In genomic region chr20:41329435-41330342, GRCh38 we compare ENCODE assay signal across 8 cellular contexts. TPM values are rescaled to one million over a fixed set of nuclear protein-coding genes. Genes with fewer than 3 reads are reported as not detected.
DNase-seq lines count a peak whose midpoint lies in the region; ATAC-seq and TF ChIP-seq lines count a peak whose summit lies in the region.

No MANE protein-coding gene starts in this region.

- no peak for TF ChIP-seq CTCF in AG09309 (IDR thresholded peaks at IDR 0.05; ENCODE audit: control insufficient read depth, insufficient read depth, low read depth, low read length, missing control alignments)
- no peak for TF ChIP-seq CTCF in fibroblast of mammary gland (conservative IDR thresholded peaks at IDR 0.05; ENCODE audit: control insufficient read depth, insufficient read depth, low read depth, low read length)
- TF ChIP-seq CTCF in parathyroid adenoma (IDR thresholded peaks at IDR 0.05): no peak
- no peak for TF ChIP-seq CTCF in upper lobe of right lung (IDR thresholded peaks at IDR 0.05)

- H3K27me3 ChIP-seq in parathyroid adenoma (ENCODE audit: control insufficient read depth, insufficient read depth, low read length) (no peaks in the 10 kb centered on the region), upper lobe of right lung (no peaks in the 10 kb centered on the region)

- H3K4me3 ChIP-seq in AG09309 (ENCODE audit: control insufficient read depth, low read depth, low read length): peak overlapping the region; percentile 5
- H3K4me3 ChIP-seq in fibroblast of mammary gland (ENCODE audit: control insufficient read depth, low read depth, low read length): no peak overlapping the region
- no peak overlapping the region for H3K4me3 ChIP-seq in parathyroid adenoma (ENCODE audit: low read depth, low read length)
- H3K4me3 ChIP-seq in upper lobe of right lung: peak overlapping the region; percentile 1

- intact Hi-C loops in upper lobe of right lung (cut with DNase I): loop anchor here (10.0 kb wide), 2 partner anchors 85 to 195 kb away; partner anchors contain the start of gene PLCG1

- H3K36me3 ChIP-seq in parathyroid adenoma (ENCODE audit: control insufficient read depth, insufficient read depth, low read length) (no peaks in the 10 kb centered on the region), upper lobe of right lung (no peaks in the 10 kb centered on the region)

- no peaks in the 10 kb centered on the region for H3K27me3 Mint-ChIP-seq in activated T-cell treated with anti-CD3 and anti-CD28 coated beads, Interleukin-2, amount 50 U/mL, for 24 hours

- no peak overlapping the region for H3K4me3 Mint-ChIP-seq in activated T-cell treated with anti-CD3 and anti-CD28 coated beads, Interleukin-2, amount 50 U/mL, for 24 hours

- peak overlapping the region; percentile 31 for H2AFZ ChIP-seq in parathyroid adenoma

- H3K36me3 Mint-ChIP-seq in activated T-cell treated with anti-CD3 and anti-CD28 coated beads, Interleukin-2, amount 50 U/mL, for 24 hours (ENCODE audit: low read depth): no peaks in the 10 kb centered on the region

- H3K9me3 ChIP-seq in parathyroid adenoma (ENCODE audit: control insufficient read depth, low read length) (no peaks in the 10 kb centered on the region), upper lobe of right lung (no peaks in the 10 kb centered on the region)

- no peaks in the 10 kb centered on the region for H3K79me2 ChIP-seq in parathyroid adenoma

- peak; percentile 66 for ATAC-seq in GM21529 (IDR thresholded peaks at IDR 0.05; ENCODE audit: unreplicated experiment)
- peak; percentile 94 for ATAC-seq in upper lobe of right lung

- peaks cover 13% of the 10 kb centered on the region for H3K4me1 Mint-ChIP-seq in activated T-cell treated with anti-CD3 and anti-CD28 coated beads, Interleukin-2, amount 50 U/mL, for 24 hours (ENCODE audit: low read depth)

- H3K9ac ChIP-seq in parathyroid adenoma: no peak overlapping the region

- H3K4me1 ChIP-seq in parathyroid adenoma (no peaks in the 10 kb centered on the region), upper lobe of right lung (peaks cover 19% of the 10 kb centered on the region)

- peak; percentile 97 for DNase-seq in AG09309 (ENCODE audit: low read depth)
- peak; percentile 88 for DNase-seq in NOMO-1 treated with DMSO at 0.1 percent for 48 hours (lab: John Stamatoyannopoulos, UW; ENCODE audit: unreplicated experiment)
- DNase-seq in activated T-cell treated with anti-CD3 and anti-CD28 coated beads, Interleukin-2, amount 50 U/mL, for 24 hours: peak; percentile 71
- DNase-seq in fibroblast of mammary gland (ENCODE audit: low read depth): peak; percentile 99
- peak; percentile 75 for DNase-seq in upper lobe of right lung
- DNase-seq in NCI-H1048 (lab: John Stamatoyannopoulos, UW): no peak

- peak overlapping the region; percentile 29 for H3K4me2 ChIP-seq in parathyroid adenoma (ENCODE audit: low read length)

- peak overlapping the region; percentile 79 for H3K27ac Mint-ChIP-seq in activated T-cell treated with anti-CD3 and anti-CD28 coated beads, Interleukin-2, amount 50 U/mL, for 24 hours

- no peaks in the 10 kb centered on the region for H3K9me3 Mint-ChIP-seq in activated T-cell treated with anti-CD3 and anti-CD28 coated beads, Interleukin-2, amount 50 U/mL, for 24 hours

- H3K27ac ChIP-seq in parathyroid adenoma (peak overlapping the region; percentile 48), upper lobe of right lung (peak overlapping the region; percentile 78)

RNA-seq across cellular contexts. Expression of gene LPIN3, which starts 10.9 kb away (rescaled TPM):
- total RNA-seq in upper lobe of right lung: 18.4 TPM

RNA-seq across cellular contexts. Expression of gene ZHX3, which starts 12.2 kb away (rescaled TPM):
- total RNA-seq in upper lobe of right lung: 45.3 TPM

RNA-seq across cellular contexts. Expression of gene EMILIN3, which starts 36.9 kb away (rescaled TPM):
- total RNA-seq in upper lobe of right lung: not detected

Comparison
In these comparisons a context has a peak if more than half of its experiments do, and no peak if none do; other contexts are left out.
1. H3K4me3 ChIP-seq: peak in AG09309 (single experiment) and upper lobe of right lung (single experiment); none in fibroblast of mammary gland (single experiment) and parathyroid adenoma (single experiment).